7 cellular contexts compared by ENCODE assay signal in the genomic region with DNA sequence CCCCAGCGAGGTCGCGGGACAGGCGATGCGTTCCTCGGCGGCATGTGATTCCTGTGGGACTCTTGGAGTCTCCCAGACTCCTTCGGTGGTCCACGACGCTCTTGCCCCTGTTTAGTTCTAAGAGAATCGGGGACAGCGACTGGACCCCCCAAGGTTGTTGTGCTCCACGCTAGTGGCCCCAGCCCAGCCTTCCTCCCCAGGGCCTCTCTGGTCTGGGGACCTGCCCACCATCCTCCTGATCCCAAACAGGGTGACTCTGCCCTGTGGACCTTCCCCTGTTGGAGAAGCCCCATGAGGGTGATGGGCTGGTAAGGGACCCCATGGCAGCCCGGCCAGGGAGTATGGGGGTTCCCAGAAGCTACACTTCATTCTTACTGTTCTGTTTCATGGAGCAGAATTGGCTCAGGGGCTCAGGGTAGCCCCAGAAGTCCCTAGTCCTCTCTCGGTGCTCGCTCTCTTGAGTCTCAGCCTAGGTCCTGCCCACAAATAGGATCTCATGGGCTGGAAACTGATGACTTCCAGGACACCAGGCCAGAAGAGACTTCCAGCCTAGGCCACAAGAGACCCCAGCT.
DNase-seq lines count a peak whose midpoint lies in the region; ATAC-seq and TF ChIP-seq lines count a peak whose summit lies in the region.

No MANE protein-coding gene starts in this region.

- peak overlapping the region; percentile 89 for H3K4me3 ChIP-seq in HUES6 (ENCODE audit: low read depth, low read length)
- H3K4me3 ChIP-seq in iPS-20b (ENCODE audit: low read length) = peak overlapping the region; percentile 71

- no peak for TF ChIP-seq CTCF in GM10248 (IDR thresholded peaks at IDR 0.05; ENCODE audit: control extremely low read depth, extremely low read depth, low read depth, missing control alignments)

- H3K36me3 ChIP-seq in HUES6 (ENCODE audit: control insufficient read depth, insufficient read depth, low read length) (no peaks in the 10 kb centered on the region), iPS-20b (ENCODE audit: insufficient read depth, low read depth, low read length) (no peaks in the 10 kb centered on the region)

- ATAC-seq in stimulated activated naive CD8-positive, alpha-beta T cell treated with anti-CD3 and anti-CD28 coated beads, Interleukin-15, amount 100 ng/mL, for 72 hours = no peak
- no peak for ATAC-seq in HG02870 (IDR thresholded peaks at IDR 0.05; ENCODE audit: unreplicated experiment)

- H3K4me1 ChIP-seq in HUES6 (ENCODE audit: control insufficient read depth, insufficient read depth, low read length) = peaks cover 16% of the 10 kb centered on the region
- peaks cover 5% of the 10 kb centered on the region; the same call in 1 of the 2 replicates for H3K4me1 ChIP-seq in iPS-20b (ENCODE audit: insufficient read depth, low read length)

- DNase-seq in stimulated activated naive CD8-positive, alpha-beta T cell treated with anti-CD3 and anti-CD28 coated beads, Interleukin-15, amount 100 ng/mL, for 72 hours = no peak
- DNase-seq in NCI-H774 (lab: John Stamatoyannopoulos, UW) (no peak), GM10248 (ENCODE audit: extremely low spot score) (no peak)

- peaks cover 61% of the 10 kb centered on the region for H3K4me1 Mint-ChIP-seq in activated naive CD8-positive, alpha-beta T cell (ENCODE audit: low read depth)
- H3K4me1 Mint-ChIP-seq in stimulated activated naive CD8-positive, alpha-beta T cell treated with anti-CD3 and anti-CD28 coated beads, Interleukin-15, amount 100 ng/mL, for 72 hours = peaks cover 67% of the 10 kb centered on the region

- H3K9me3 Mint-ChIP-seq in activated naive CD8-positive, alpha-beta T cell (ENCODE audit: low read depth) = no peaks in the 10 kb centered on the region
- peaks cover 0 to 5% of the 10 kb centered on the region in 2 donors for H3K9me3 Mint-ChIP-seq in stimulated activated naive CD8-positive, alpha-beta T cell treated with anti-CD3 and anti-CD28 coated beads, Interleukin-15, amount 100 ng/mL, for 72 hours

- H3K27ac ChIP-seq in HUES6 (ENCODE audit: low read depth, low read length) = no peak overlapping the region
- no peak overlapping the region for H3K27ac ChIP-seq in iPS-20b (ENCODE audit: low read length)

- H3K36me3 Mint-ChIP-seq in activated naive CD8-positive, alpha-beta T cell = no peaks in the 10 kb centered on the region

- peak overlapping the region; percentile 87 for H3K4me3 Mint-ChIP-seq in activated naive CD8-positive, alpha-beta T cell
- H3K4me3 Mint-ChIP-seq in stimulated activated naive CD8-positive, alpha-beta T cell treated with anti-CD3 and anti-CD28 coated beads, Interleukin-15, amount 100 ng/mL, for 72 hours = peak overlapping the region; percentile 88 to 93

- peak overlapping the region; percentile 92 for H3K27ac Mint-ChIP-seq in activated naive CD8-positive, alpha-beta T cell
- peak overlapping the region; percentile 61 to 86 for H3K27ac Mint-ChIP-seq in stimulated activated naive CD8-positive, alpha-beta T cell treated with anti-CD3 and anti-CD28 coated beads, Interleukin-15, amount 100 ng/mL, for 72 hours

- POLR2A ChIA-PET in GM10248 (lab: Yijun Ruan, JAX) = interaction anchor here (0.6 kb wide), 1 partner anchor 333 kb away, joined by 3 read pairs; no protein-coding TSS in a partner anchor

- H3K27me3 ChIP-seq in HUES6 (ENCODE audit: control insufficient read depth, insufficient read depth, low read length) = no peaks in the 10 kb centered on the region
- H3K27me3 ChIP-seq in iPS-20b (ENCODE audit: insufficient read depth, low read length) = peaks cover 14% of the 10 kb centered on the region

- CTCF ChIA-PET in GM10248 (lab: Yijun Ruan, JAX) = interaction anchor here (1.2 to 5.7 kb wide), 3 partner anchors 11 to 469 kb away, joined by 4 to 51 read pairs (median 5); no protein-coding TSS in a partner anchor

- H3K27me3 Mint-ChIP-seq in activated naive CD8-positive, alpha-beta T cell = no peaks in the 10 kb centered on the region
- H3K27me3 Mint-ChIP-seq in stimulated activated naive CD8-positive, alpha-beta T cell treated with anti-CD3 and anti-CD28 coated beads, Interleukin-15, amount 100 ng/mL, for 72 hours = no peaks in the 10 kb centered on the region

- H3K9me3 ChIP-seq in HUES6 (ENCODE audit: control insufficient read depth, insufficient read depth, low read depth, low read length) (no peaks in the 10 kb centered on the region), iPS-20b (ENCODE audit: insufficient read depth, low read depth, low read length) (no peaks in the 10 kb centered on the region)

- H3K9ac ChIP-seq in HUES6 (ENCODE audit: low read length) = no peak overlapping the region
- H3K9ac ChIP-seq in iPS-20b (ENCODE audit: low read depth, low read length) = peak overlapping the region; percentile 32; the same call in 1 of the 2 replicates
